Comparison of ENCODE assay signal across 24 cellular contexts in genomic region chr11:113464416-113464815, GRCh38. TPM values are rescaled to one million over a fixed set of nuclear protein-coding genes. Genes with fewer than 3 reads are reported as not detected.
"Had no signal": no experiment of that assay in that cellular context is flagged by ENCODE, and none has a peak within 500 bp of the region (broad histone marks: within the 10 kb centered on the region; RNA-seq: fewer than 3 reads in every experiment).

No MANE protein-coding gene starts in this region.

- H3K4me1 ChIP-seq: left ventricle myocardium inferior, psoas muscle, stomach, suprapubic skin, tibial nerve, uterus had no signal

- DNase-seq: activated CD4-positive, alpha-beta T cell treated with anti-CD3 and anti-CD28 coated beads, Interleukin-2, amount 10 ng/mL, durations not matched to agents 7 days and 5 days; activated CD4-positive, CD25-positive, alpha-beta regulatory T cell treated with anti-CD3 and anti-CD28 coated beads, Interleukin-2, amount 50 U/mL, for 72 hours; activated CD8-positive, alpha-beta T cell treated with anti-CD3 and anti-CD28 coated beads, Interleukin-2, amount 10 ng/mL, durations not matched to agents 7 days and 5 days; activated gamma-delta T cell; activated naive CD4-positive, alpha-beta T cell treated with anti-CD3 and anti-CD28 coated beads, Interleukin-2, amount 50 U/mL, for 16 hours; activated naive CD8-positive, alpha-beta T cell treated with anti-CD3 and anti-CD28 coated beads, Interleukin-2, amount 50 U/mL, for 24 hours; hippocampal formation; left ventricle myocardium inferior; midbrain; ovary; psoas muscle; right cardiac atrium; stimulated activated CD4-positive, alpha-beta T cell treated with anti-CD3 and anti-CD28 coated beads, Interleukin-12 subunit alpha, Interleukin-12 subunit beta, amount 100 ng/mL, for 4 hours; stimulated activated CD4-positive, alpha-beta T cell treated with anti-CD3 and anti-CD28 coated beads, Interleukin-4, amount 100 ng/mL, for 4 hours; stomach; uterus; WERI-Rb-1 had no signal

- ATAC-seq: activated CD8-positive, alpha-beta T cell treated with anti-CD3 and anti-CD28 coated beads, Interleukin-2, amount 10 ng/mL, durations not matched to agents 7 days and 5 days; activated naive CD8-positive, alpha-beta T cell treated with anti-CD3 and anti-CD28 coated beads, Interleukin-2, amount 50 U/mL, for 24 hours; natural killer cell treated with Interleukin-12 subunit alpha and Interleukin-12 subunit beta and Interleukin-15 and Interleukin-18, amount 100 ng/mL, for 72 hours; psoas muscle; right cardiac atrium had no signal

- H3K27ac ChIP-seq: cardiac muscle cell, left ventricle myocardium inferior, neutrophil, ovary, psoas muscle, stomach, suprapubic skin, tibial nerve, uterus, WERI-Rb-1 had no signal

- H3K36me3 ChIP-seq: cardiac muscle cell, left ventricle myocardium inferior, neutrophil, ovary, stomach, suprapubic skin, tibial nerve, uterus, WERI-Rb-1 had no signal

- H3K4me3 ChIP-seq: cardiac muscle cell, left ventricle myocardium inferior, ovary, psoas muscle, stomach, suprapubic skin, tibial nerve, uterus had no signal

- H3K9me3 ChIP-seq: left ventricle myocardium inferior, neutrophil, ovary, psoas muscle, stomach, suprapubic skin, tibial nerve, uterus had no signal

- H3K27me3 ChIP-seq: ovary, uterus had no signal

RNA-seq across cellular contexts. Expression of gene DRD2, which starts 10.8 kb away (rescaled TPM):
- total RNA-seq: activated CD4-positive, alpha-beta T cell treated with anti-CD3 and anti-CD28 coated beads, Interleukin-2, amount 10 ng/mL, durations not matched to agents 7 days and 5 days; activated CD8-positive, alpha-beta T cell treated with anti-CD3 and anti-CD28 coated beads, Interleukin-2, amount 10 ng/mL, durations not matched to agents 7 days and 5 days; activated T-helper 1 cell treated with anti-CD3 and anti-CD28 coated beads, Interleukin-12 subunit alpha, Interleukin-12 subunit beta, Interleukin-2, Interleukin-4 antibody, amounts not matched to agents 30 ng/mL and 10 ng/mL and 1 ng/mL, durations not matched to agents 14 hours and 24 hours and 36 hours; left ventricle myocardium inferior; natural killer cell treated with Interleukin-12 subunit alpha and Interleukin-12 subunit beta and Interleukin-15 and Interleukin-18, amount 100 ng/mL, for 72 hours; right cardiac atrium; skeletal muscle tissue; stomach; uterus had no signal
